In the genomic region with DNA sequence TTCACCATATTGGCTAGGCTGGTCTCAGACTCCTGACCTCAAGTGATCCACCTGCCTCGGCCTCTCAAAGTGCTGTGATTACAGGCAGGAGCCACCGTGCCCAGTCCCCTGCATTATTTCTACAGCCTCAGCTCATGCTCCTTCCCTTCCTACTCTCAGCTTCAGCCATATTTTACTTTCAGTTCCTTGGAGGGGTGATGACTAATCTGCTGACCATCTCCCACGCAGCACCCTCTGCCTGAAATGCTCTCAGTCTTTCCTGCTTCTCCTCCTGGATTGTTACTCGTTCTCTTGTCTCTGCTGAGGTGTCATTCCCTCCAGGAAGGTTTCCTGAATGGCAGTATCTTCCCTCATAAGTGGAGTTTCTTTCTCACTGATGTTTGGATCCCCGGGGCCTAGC, we compare ENCODE assay signal across 10 cellular contexts.
DNase-seq lines count a peak whose midpoint lies in the region; ATAC-seq, FAIRE-seq and TF ChIP-seq lines count a peak whose summit lies in the region.
"Had no signal": no experiment of that assay in that cellular context is flagged by ENCODE, and none has a peak within 500 bp of the region (broad histone marks: within the 10 kb centered on the region; RNA-seq: fewer than 3 reads in every experiment).

No MANE protein-coding gene starts in this region.

- peak; percentile 39 for DNase-seq in AG08396 (ENCODE audit: low spot score)
- DNase-seq in HFFc6 = peak; percentile 60
- DNase-seq in SK-MEL-5 (ENCODE audit: low read depth, low spot score) = peak; percentile 60
- DNase-seq in hepatic stellate cell (ENCODE audit: low spot score) = peak; percentile 38
- DNase-seq in GM12892 (ENCODE audit: insufficient read length) = no peak
- DNase-seq in NCI-H2081 treated with DMSO at 0.1 percent for 48 hours (lab: John Stamatoyannopoulos, UW) = no peak
- DNase-seq: left cardiac atrium, substantia nigra had no signal

- H3K9me3 Mint-ChIP-seq in HFFc6 = no peaks in the 10 kb centered on the region

- no peaks in the 10 kb centered on the region for H3K27me3 Mint-ChIP-seq in HFFc6 (ENCODE audit: insufficient read depth)

- ATAC-seq in GM19328 (IDR thresholded peaks at IDR 0.05; ENCODE audit: unreplicated experiment) (no peak), HG02840 (IDR thresholded peaks at IDR 0.05; ENCODE audit: low FRiP score, unreplicated experiment) (no peak)

- TF ChIP-seq CTCF in HFFc6 (IDR thresholded peaks at IDR 0.05) = no peak

- FAIRE-seq in GM12892 (lab: Jason Lieb, UNC) = no peak

- in situ Hi-C loops in SK-MEL-5 (cut with HindIII; ENCODE audit: low pct_unique_long_range_greater_than_20kb, low sequenced_read_pairs) = no loop called here

- H3K36me3 Mint-ChIP-seq in HFFc6 (ENCODE audit: low read depth) = no peaks in the 10 kb centered on the region

- peak overlapping the region; percentile 97 for H3K27ac Mint-ChIP-seq in HFFc6

- peaks cover 61% of the 10 kb centered on the region for H3K4me1 Mint-ChIP-seq in HFFc6 (ENCODE audit: low read depth)

- H3K4me3 Mint-ChIP-seq in HFFc6 = peak overlapping the region; percentile 61

- no peak for TF ChIP-seq POLR2A in GM12892 (IDR thresholded peaks at IDR 0.05; ENCODE audit: low read depth, low read length)

Comparison
In these comparisons a context has a peak if more than half of its experiments do, and no peak if none do; other contexts are left out.
1. DNase-seq: peak in AG08396 (single experiment), HFFc6 (single experiment), SK-MEL-5 (single experiment) and hepatic stellate cell (single experiment); none in GM12892 (single experiment) and NCI-H2081 treated with DMSO at 0.1 percent for 48 hours (single experiment).